In the genomic region with DNA sequence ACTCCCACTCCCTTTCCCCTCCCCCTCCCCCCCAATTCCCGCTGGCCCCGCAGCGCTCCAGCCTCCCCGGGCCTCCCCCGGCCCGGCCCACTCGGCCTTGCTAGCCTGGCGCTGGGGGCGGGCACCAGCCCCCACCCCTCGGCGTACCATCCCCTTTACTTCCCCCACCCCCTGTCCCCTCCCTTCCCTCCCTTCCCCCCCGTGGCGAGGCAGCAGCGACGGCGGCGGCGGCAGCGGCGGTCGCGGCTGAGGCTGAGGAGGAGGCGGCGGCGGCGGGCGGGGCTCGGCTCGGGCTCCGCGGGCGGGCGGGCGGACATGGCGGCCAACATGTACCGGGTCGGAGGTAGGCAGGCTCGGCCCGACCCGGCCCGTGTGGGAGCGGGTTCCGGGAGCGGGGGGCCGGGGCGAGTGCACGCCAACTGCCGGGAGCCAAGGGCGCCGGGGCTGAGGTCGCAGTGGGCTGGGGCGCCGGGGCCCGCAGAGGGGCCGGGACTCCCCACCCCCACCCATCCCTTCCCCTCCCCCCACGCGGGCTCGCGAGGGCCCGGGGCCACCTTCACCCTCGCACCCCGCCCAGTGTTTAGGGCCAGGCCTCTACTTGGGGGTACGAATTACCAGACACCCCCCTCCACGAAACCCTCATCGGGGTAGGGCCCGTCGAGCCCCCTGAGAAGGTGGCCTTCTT, we compare ENCODE assay signal across 8 cellular contexts. TPM values are rescaled to one million over a fixed set of nuclear protein-coding genes. Genes with fewer than 3 reads are reported as not detected.
DNase-seq lines count a peak whose midpoint lies in the region; TF ChIP-seq lines count a peak whose summit lies in the region.

TSS of gene MTA3 (plus strand) at position 202 of the 685 bp plus-strand sequence. CDS start at position 316, 114 bp downstream.

- H3K36me3 ChIP-seq in A673 (ENCODE audit: insufficient read depth, low read length, poor library complexity, severe bottlenecking): peaks cover 12% of the 10 kb centered on the region
- peaks cover 30% of the 10 kb centered on the region for H3K36me3 ChIP-seq in KOPT-K1 (ENCODE audit: insufficient read depth, low read length)

- peak within 1 kb of the TSS; percentile 77 for H3K27ac ChIP-seq in A673 (ENCODE audit: low read depth, low read length, poor library complexity, severe bottlenecking)
- H3K27ac ChIP-seq in KOPT-K1 (ENCODE audit: low read depth, low read length, poor library complexity, severe bottlenecking): peak within 1 kb of the TSS; percentile 100

- no peaks in the 10 kb centered on the region for H3K27me3 ChIP-seq in A673 (replicated peaks; ENCODE audit: insufficient read depth, low read depth, low read length, poor library complexity)

- TF ChIP-seq CTCF in A673 (conservative IDR thresholded peaks at IDR 0.05; ENCODE audit: low read depth, low read length): no peak

- no TSS peak for BruUV-seq in A673 (replicated peaks; lab: Mats Ljungman, UMichigan)

- intact Hi-C loops in A673 (cut with micrococcal nuclease; ENCODE audit: unreplicated experiment): no loop called here

- peaks cover 20% of the 10 kb centered on the region for H3K4me1 ChIP-seq in A673 (ENCODE audit: insufficient read depth, low read length, poor library complexity, severe bottlenecking)

- CTCF ChIA-PET in A673 (lab: Charles Lee): no interaction called here

- H3K9me3 ChIP-seq in A673 (ENCODE audit: low read depth, low read length, poor library complexity, severe bottlenecking) (no peaks in the 10 kb centered on the region), KOPT-K1 (ENCODE audit: insufficient read depth, low read length, poor library complexity, severe bottlenecking) (no peaks in the 10 kb centered on the region)

- H3K4me3 ChIP-seq in A673 (ENCODE audit: low read depth, low read length, poor library complexity, severe bottlenecking): peak within 1 kb of the TSS; percentile 83

- POLR2A ChIA-PET in A673 (lab: Charles Lee; ENCODE audit: low non-redundant PET): no interaction called here

- DNase-seq in A673 (ENCODE audit: low spot score) (peak; percentile 79), GM19238 (ENCODE audit: insufficient read length, low spot score) (peak; percentile 30), cerebellum (ENCODE audit: low spot score) (peak; percentile 50), left kidney (ENCODE audit: low read depth, low spot score) (peak; percentile 87), DMS153 treated with DMSO at 0.1 percent for 48 hours (lab: John Stamatoyannopoulos, UW; ENCODE audit: unreplicated experiment) (no peak)
- DNase-seq in activated CD4-positive, alpha-beta T cell treated with anti-CD3 and anti-CD28 coated beads for 1 hour: peak; percentile 50
- peak; percentile 53 to 63 for DNase-seq in stimulated activated CD4-positive, alpha-beta T cell treated with anti-CD3 and anti-CD28 coated beads, Interleukin-1b, Interleukin-23, amount 100 ng/mL, for 4 hours (ENCODE audit: low read depth in 2 of 2)

RNA-seq across cellular contexts. Expression of gene MTA3, which starts in this region (rescaled TPM):
- 57.1 and 70.1 TPM in 2 replicates for total RNA-seq in A673 (2021)
- total RNA-seq in cerebellum: 47.1 TPM
